In the genomic region with DNA sequence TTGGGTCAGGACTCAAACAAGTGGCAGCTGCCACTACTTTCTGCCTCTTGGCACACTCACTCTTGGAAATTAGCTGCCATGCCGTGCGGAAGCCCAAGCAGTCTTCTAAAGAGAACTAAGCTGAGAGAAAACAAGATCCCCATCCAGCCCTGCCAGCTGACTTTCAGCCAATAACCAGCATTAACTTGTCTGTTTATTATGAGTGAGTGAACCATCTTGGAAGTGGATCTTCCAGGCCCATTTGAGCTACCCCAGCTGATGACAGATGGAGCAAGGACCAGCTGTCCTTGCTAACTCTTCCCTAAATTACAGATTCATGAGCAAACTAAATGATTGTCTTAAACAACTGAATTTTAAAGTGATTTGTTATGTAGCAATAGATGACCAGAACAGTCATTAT, we compare ENCODE assay signal across 14 cellular contexts.
"Had no signal": no experiment of that assay in that cellular context is flagged by ENCODE, and none has a peak within 500 bp of the region (broad histone marks: within the 10 kb centered on the region; RNA-seq: fewer than 3 reads in every experiment).

No MANE protein-coding gene starts in this region.

- H3K4me3 ChIP-seq: colonic mucosa, heart left ventricle, ovary, smooth muscle cell had no signal

- H3K27me3 ChIP-seq: colonic mucosa, heart left ventricle, ovary had no signal

- DNase-seq: colonic mucosa; dermis blood vessel endothelial cell; foreskin melanocyte; heart left ventricle; hippocampal formation; mammary epithelial cell; naive thymus-derived CD8-positive, alpha-beta T cell; nucleus accumbens; ovary; right cardiac atrium; stimulated activated CD4-positive, alpha-beta T cell treated with anti-CD3 and anti-CD28 coated beads, Interleukin-2, amount 100 ng/mL, for 48 hours; stimulated activated naive CD4-positive, alpha-beta T cell treated with Interleukin-2 at 50 U/mL for 16 hours; trophoblast cell had no signal

- ATAC-seq: heart left ventricle; naive thymus-derived CD8-positive, alpha-beta T cell; right cardiac atrium had no signal

- H3K27ac ChIP-seq: colonic mucosa, heart left ventricle, ovary had no signal

- H3K36me3 ChIP-seq: colonic mucosa, heart left ventricle, ovary had no signal

- H3K9me3 ChIP-seq: colonic mucosa, ovary had no signal

- H3K4me1 ChIP-seq: colonic mucosa had no signal
